ENCODE assay signal across 8 cellular contexts in the genomic region with DNA sequence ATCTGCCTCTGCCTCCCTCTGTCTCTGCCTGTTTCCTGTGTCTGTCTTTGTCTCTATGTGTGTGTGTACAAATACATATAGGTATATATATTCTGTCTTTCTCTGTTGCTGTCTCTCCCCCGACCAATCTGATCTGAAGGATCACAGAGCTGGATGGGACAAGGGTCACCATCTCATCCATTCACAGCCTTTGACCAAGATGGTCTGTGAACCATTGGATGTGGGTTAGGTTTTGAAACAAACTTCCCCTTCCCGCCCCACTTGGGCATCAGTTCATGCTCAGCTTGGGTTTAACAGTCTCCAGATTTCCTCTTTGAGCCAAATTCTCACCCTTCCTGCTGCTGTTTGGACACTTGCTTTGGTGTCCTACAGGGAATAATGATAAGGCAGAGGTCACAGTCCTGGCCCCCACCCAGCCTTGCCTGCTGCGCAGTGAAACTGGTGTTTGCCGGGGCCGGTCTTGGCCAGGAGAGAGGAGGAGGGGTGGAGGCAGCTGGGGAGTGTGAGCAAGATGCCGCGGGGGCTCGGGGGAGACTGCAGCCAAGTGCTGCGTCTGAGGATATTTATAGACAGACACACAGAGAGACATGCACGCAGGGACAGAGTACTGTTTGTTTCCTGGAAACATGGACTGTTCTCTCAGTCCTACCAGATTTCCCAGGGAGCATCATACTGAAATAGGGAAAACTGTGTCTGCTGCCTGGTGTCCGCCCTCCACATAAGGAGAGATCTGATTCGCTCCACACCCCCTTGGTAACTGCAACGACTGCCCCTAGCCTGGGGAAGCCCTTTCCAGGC. TPM values are rescaled to one million over a fixed set of nuclear protein-coding genes. Genes with fewer than 3 reads are reported as not detected.
DNase-seq lines count a peak whose midpoint lies in the region; FAIRE-seq and TF ChIP-seq lines count a peak whose summit lies in the region.

No MANE protein-coding gene starts in this region.

- H3K4me1 ChIP-seq in kidney (ENCODE audit: control insufficient read depth in 1 of 2, insufficient read depth in 1 of 2, low read depth in 1 of 2, low read length in 2 of 2) (peaks cover 20 to 36% of the 10 kb centered on the region in 2 donors), smooth muscle cell (ENCODE audit: low read depth) (peaks cover 25% of the 10 kb centered on the region)

- H3K79me2 ChIP-seq in smooth muscle cell (ENCODE audit: low read depth), result no peaks in the 10 kb centered on the region

- H3K9me3 ChIP-seq in kidney (ENCODE audit: control insufficient read depth in 1 of 2, low read length in 2 of 2), result no peaks in the 10 kb centered on the region
- no peaks in the 10 kb centered on the region for H3K9me3 ChIP-seq in smooth muscle cell (replicated peaks; ENCODE audit: low read depth)

- peak overlapping the region; percentile 81 for H2AFZ ChIP-seq in smooth muscle cell (ENCODE audit: low read depth)

- TF ChIP-seq CTCF in kidney (IDR thresholded peaks at IDR 0.05; ENCODE audit: borderline replicate concordance, extremely low read depth, insufficient read depth) (no peak), smooth muscle cell (IDR thresholded peaks at IDR 0.05; ENCODE audit: borderline replicate concordance, insufficient read depth, poor library complexity, severe bottlenecking) (no peak)

- no peaks in the 10 kb centered on the region for H3K27me3 ChIP-seq in smooth muscle cell (ENCODE audit: low read depth)

- 20% methylated on average over 13 of the region's 13 CpGs for WGBS in smooth muscle cell (ENCODE audit: low lambda C conversion rate)

- DNase-seq in SIG-M5 treated with dmso at 0.1 percent for 504 hours (lab: John Stamatoyannopoulos, UW; ENCODE audit: unreplicated experiment) (peak; percentile 42), SIG-M5 (lab: John Stamatoyannopoulos, UW) (no peak), NOMO-1 treated with DMSO at 0.1 percent for 48 hours (lab: John Stamatoyannopoulos, UW; ENCODE audit: unreplicated experiment) (peak; percentile 54), kidney (peak; percentile 96), smooth muscle cell (lab: John Stamatoyannopoulos, UW; ENCODE audit: unreplicated experiment) (peak; percentile 79), NCI-H1930 (lab: John Stamatoyannopoulos, UW) (no peak), NCI-H345 (lab: John Stamatoyannopoulos, UW) (no peak)
- peak; percentile 49 for DNase-seq in central memory CD4-positive, alpha-beta T cell

- H3K36me3 ChIP-seq in kidney (ENCODE audit: control insufficient read depth in 1 of 2, insufficient read depth in 2 of 2, low read length in 2 of 2) (no peaks in the 10 kb centered on the region), smooth muscle cell (ENCODE audit: low read depth) (no peaks in the 10 kb centered on the region)

- H4K20me1 ChIP-seq in smooth muscle cell (ENCODE audit: low read depth), result no peaks in the 10 kb centered on the region

- H3K4me2 ChIP-seq in smooth muscle cell, result peak overlapping the region; percentile 85

- intact Hi-C loops in kidney (cut with DNase I), result loop anchor here (10.0 kb wide), 1 partner anchor 217 kb away; the partner anchor contains the start of gene OPTC

- H3K27ac ChIP-seq in kidney (ENCODE audit: low read depth in 2 of 2, low read length in 2 of 2) (peak overlapping the region; percentile 63 to 92), smooth muscle cell (ENCODE audit: low read depth) (peak overlapping the region; percentile 88)

- H3F3A ChIP-seq in smooth muscle cell (ENCODE audit: low read depth), result peaks cover 10% of the 10 kb centered on the region

- no peak for FAIRE-seq in kidney (lab: Jason Lieb, UNC)

- H3K9ac ChIP-seq in kidney (ENCODE audit: low read length in 2 of 2), result peak overlapping the region; percentile 36 to 44
- peak overlapping the region; percentile 65 for H3K9ac ChIP-seq in smooth muscle cell (ENCODE audit: low read depth)

- H3K4me3 ChIP-seq in kidney (ENCODE audit: low read length in 2 of 2) (peak overlapping the region in 1 of 2 donors; percentile 12), smooth muscle cell (peak overlapping the region; percentile 24)

RNA-seq across cellular contexts. Expression of gene BTG2, which starts 27.0 kb away (rescaled TPM):
- total RNA-seq in kidney, result 59.9 TPM
- 156 TPM for polyA plus RNA-seq in kidney (ENCODE audit: insufficient read depth, low read depth, low replicate concordance)
- 80.0 and 96.1 TPM in 2 replicates for total RNA-seq in smooth muscle cell
- polyA plus RNA-seq in smooth muscle cell, result 93.8 and 101 TPM in 2 replicates

RNA-seq across cellular contexts. Expression of gene CHIT1, which starts 48.8 kb away (rescaled TPM):
- total RNA-seq in kidney (1.1 TPM), smooth muscle cell (0.04 TPM in 1 of 2 replicates, not detected in the other)
- polyA plus RNA-seq in kidney (ENCODE audit: insufficient read depth, low read depth, low replicate concordance) (not detected), smooth muscle cell (not detected in 2 replicates)

Comparison
In these comparisons a context has a peak if more than half of its experiments do, and no peak if none do; other contexts are left out.
1. DNase-seq: peak in SIG-M5 treated with dmso at 0.1 percent for 504 hours (single experiment), NOMO-1 treated with DMSO at 0.1 percent for 48 hours (single experiment), central memory CD4-positive, alpha-beta T cell (single experiment), kidney (single experiment) and smooth muscle cell (single experiment); none in SIG-M5 (single experiment), NCI-H1930 (0 of 2) and NCI-H345 (single experiment).